Comparison of ENCODE assay signal across 33 cellular contexts in the genomic region with DNA sequence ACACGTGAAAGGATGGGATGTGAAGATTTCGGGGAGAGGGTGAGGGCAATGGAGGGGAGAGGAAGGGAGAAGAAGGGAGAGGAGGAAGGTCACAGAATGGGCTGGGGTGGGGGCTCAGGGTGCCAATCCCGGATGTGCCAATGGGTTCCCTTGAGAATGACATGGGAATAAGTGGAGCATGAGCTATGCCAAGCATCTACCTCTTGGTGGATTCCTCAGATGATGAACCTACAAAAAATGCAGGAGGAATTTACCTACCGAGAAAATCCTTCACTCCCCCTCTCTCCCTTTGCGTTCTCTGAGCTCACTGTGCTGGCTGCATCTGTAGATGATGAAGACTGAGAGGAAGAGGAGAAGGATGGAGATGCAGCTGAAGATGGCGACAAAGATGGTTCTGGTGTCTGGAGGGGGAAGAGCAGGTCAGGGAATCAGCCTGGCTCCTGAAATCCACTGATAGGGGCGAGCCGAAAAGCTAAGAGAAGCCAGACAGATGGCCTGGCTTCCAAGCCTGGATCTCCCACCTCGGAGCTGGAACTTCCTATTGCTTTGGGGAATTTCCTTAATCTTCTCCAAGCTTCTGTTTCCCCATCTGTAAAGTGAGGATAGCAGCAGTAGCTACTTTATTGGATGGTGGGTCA. TPM values are rescaled to one million over a fixed set of nuclear protein-coding genes. Genes with fewer than 3 reads are reported as not detected.
DNase-seq lines count a peak whose midpoint lies in the region; ATAC-seq, FAIRE-seq and TF ChIP-seq lines count a peak whose summit lies in the region.
"Had no signal": no experiment of that assay in that cellular context is flagged by ENCODE, and none has a peak within 500 bp of the region (broad histone marks: within the 10 kb centered on the region; RNA-seq: fewer than 3 reads in every experiment).

No MANE protein-coding gene starts in this region.

- H3K36me3 Mint-ChIP-seq in WTC11 (no peaks in the 10 kb centered on the region), MCF 10A (ENCODE audit: insufficient read depth, unreplicated experiment) (no peaks in the 10 kb centered on the region)
- H3K36me3 Mint-ChIP-seq: activated CD4-positive, alpha-beta memory T cell treated with anti-CD3 and anti-CD28 coated beads for 36 hours; activated naive CD8-positive, alpha-beta T cell treated with anti-CD3 and anti-CD28 coated beads, Interleukin-2, amount 10 ng/mL, durations not matched to agents 7 days and 5 days; stimulated activated effector memory CD8-positive, alpha-beta T cell treated with anti-CD3 and anti-CD28 coated beads, Interleukin-12 subunit alpha, Interleukin-12 subunit beta, amount 100 ng/mL, for 72 hours had no signal

- no peak overlapping the region for H4K5ac ChIP-seq in mesendoderm (ENCODE audit: low read length)

- H3K4me2 ChIP-seq in mesendoderm (ENCODE audit: low read length) = no peak overlapping the region
- H3K4me2 ChIP-seq: hepatocyte had no signal

- H3K27me3 ChIP-seq in HUES48 (ENCODE audit: control insufficient read depth, insufficient read depth, low read length) (no peaks in the 10 kb centered on the region; the same call in 1 of the 2 replicates), mesendoderm (ENCODE audit: insufficient read depth, low read length, poor library complexity) (no peaks in the 10 kb centered on the region), MG63 (peaks cover 33% of the 10 kb centered on the region), upper lobe of left lung (no peaks in the 10 kb centered on the region)
- H3K27me3 ChIP-seq: foreskin keratinocyte, hepatocyte had no signal

- ATAC-seq in WTC11 (no peak), GM19455 (IDR thresholded peaks at IDR 0.05; ENCODE audit: unreplicated experiment) (no peak), upper lobe of left lung (ENCODE audit: low FRiP score in 2 of 2) (no peak)
- ATAC-seq: foreskin keratinocyte; GM12878; stimulated activated effector memory CD8-positive, alpha-beta T cell treated with anti-CD3 and anti-CD28 coated beads, Interleukin-12 subunit alpha, Interleukin-12 subunit beta, amount 100 ng/mL, for 72 hours had no signal

- peaks cover 28% of the 10 kb centered on the region for H3K4me1 Mint-ChIP-seq in WTC11
- no peaks in the 10 kb centered on the region for H3K4me1 Mint-ChIP-seq in MCF 10A (ENCODE audit: insufficient read depth, unreplicated experiment)
- H3K4me1 Mint-ChIP-seq: activated B cell treated with CpG ODN at 0.5 μM for 24 hours; activated naive CD8-positive, alpha-beta T cell treated with anti-CD3 and anti-CD28 coated beads, Interleukin-2, amount 10 ng/mL, durations not matched to agents 7 days and 5 days; stimulated activated effector memory CD8-positive, alpha-beta T cell treated with anti-CD3 and anti-CD28 coated beads, Interleukin-12 subunit alpha, Interleukin-12 subunit beta, amount 100 ng/mL, for 72 hours had no signal

- peak overlapping the region; percentile 72 for H3K27ac ChIP-seq in HUES48 (ENCODE audit: low read depth, low read length)
- peak overlapping the region; percentile 12 for H3K27ac ChIP-seq in mesendoderm (ENCODE audit: low read depth, low read length)
- H3K27ac ChIP-seq in upper lobe of left lung = no peak overlapping the region
- H3K27ac ChIP-seq: foreskin keratinocyte, hepatocyte, SJCRH30, skin epidermis had no signal

- H3K9ac ChIP-seq in HUES48 (ENCODE audit: low read depth, low read length) = no peak overlapping the region
- no peak overlapping the region for H3K9ac ChIP-seq in mesendoderm (ENCODE audit: low read length)

- TF ChIP-seq EP300 in upper lobe of left lung (IDR thresholded peaks at IDR 0.05) = no peak

- H3K27me3 Mint-ChIP-seq in WTC11 (ENCODE audit: low read depth) (peaks cover 21% of the 10 kb centered on the region), MCF 10A (ENCODE audit: insufficient read depth, unreplicated experiment) (peaks cover 24% of the 10 kb centered on the region)
- H3K27me3 Mint-ChIP-seq: activated naive CD8-positive, alpha-beta T cell treated with anti-CD3 and anti-CD28 coated beads, Interleukin-2, amount 10 ng/mL, durations not matched to agents 7 days and 5 days had no signal

- H3K79me1 ChIP-seq in mesendoderm (ENCODE audit: low read length) = no peaks in the 10 kb centered on the region

- H3K4me3 ChIP-seq in HUES48 (ENCODE audit: low read depth, low read length) (no peak overlapping the region), mesendoderm (ENCODE audit: low read length) (no peak overlapping the region), MG63 (no peak overlapping the region), upper lobe of left lung (no peak overlapping the region)
- H3K4me3 ChIP-seq: GM12878, hepatocyte, SJCRH30, skin epidermis had no signal

- H3K18ac ChIP-seq in mesendoderm (ENCODE audit: low read length) = no peak overlapping the region

- H2AK5ac ChIP-seq in mesendoderm (ENCODE audit: low read length) = no peak overlapping the region

- H3K4me1 ChIP-seq in HUES48 (ENCODE audit: control insufficient read depth, insufficient read depth, low read length) = 0 out of 2 replicates have a peak, but pooled peaks cover 6% of the 10 kb centered on the region
- no peaks in the 10 kb centered on the region for H3K4me1 ChIP-seq in mesendoderm (ENCODE audit: control insufficient read depth, low read depth, low read length)
- peaks cover 0 to under 1% (median 0%) of the 10 kb centered on the region in 4 donors for H3K4me1 ChIP-seq in upper lobe of left lung
- H3K4me1 ChIP-seq: foreskin keratinocyte, SJCRH30 had no signal

- TF ChIP-seq POLR2A in upper lobe of left lung (IDR thresholded peaks at IDR 0.05) = no peak

- no peak overlapping the region for H3K4me3 Mint-ChIP-seq in WTC11
- no peak overlapping the region for H3K4me3 Mint-ChIP-seq in MCF 10A (ENCODE audit: unreplicated experiment)
- H3K4me3 Mint-ChIP-seq: activated B cell treated with CpG ODN at 0.5 μM for 24 hours; activated CD4-positive, alpha-beta memory T cell treated with anti-CD3 and anti-CD28 coated beads for 36 hours; activated naive CD8-positive, alpha-beta T cell treated with anti-CD3 and anti-CD28 coated beads, Interleukin-2, amount 10 ng/mL, durations not matched to agents 7 days and 5 days; CD4-positive, alpha-beta T cell; stimulated activated effector memory CD8-positive, alpha-beta T cell treated with anti-CD3 and anti-CD28 coated beads, Interleukin-12 subunit alpha, Interleukin-12 subunit beta, amount 100 ng/mL, for 72 hours had no signal

- peak; percentile 97 for FAIRE-seq in G401.6 (lab: Jason Lieb, UNC)
- FAIRE-seq: GM12878, GM19239, keratinocyte had no signal

- H3K36me3 ChIP-seq in HUES48 (ENCODE audit: control insufficient read depth, insufficient read depth, low read length) = no peaks in the 10 kb centered on the region
- H3K36me3 ChIP-seq in mesendoderm (ENCODE audit: control insufficient read depth, insufficient read depth, low read length) = no peaks in the 10 kb centered on the region
- H3K36me3 ChIP-seq in MG63 = no peaks in the 10 kb centered on the region
- no peaks in the 10 kb centered on the region for H3K36me3 ChIP-seq in upper lobe of left lung
- H3K36me3 ChIP-seq: SJCRH30 had no signal

- H3K56ac ChIP-seq in mesendoderm (ENCODE audit: low read length) = peak overlapping the region; percentile 22

- DNase-seq in WTC11 (ENCODE audit: low spot score) (no peak), mesendoderm (peak; percentile 94), MG63 (no peak), MCF 10A (ENCODE audit: unreplicated experiment) (no peak), upper lobe of left lung (no peak)
- DNase-seq: activated B cell treated with CpG ODN at 0.5 μM for 24 hours; activated CD4-positive, alpha-beta memory T cell treated with anti-CD3 and anti-CD28 coated beads for 36 hours; activated naive CD8-positive, alpha-beta T cell treated with anti-CD3 and anti-CD28 coated beads, Interleukin-2, amount 10 ng/mL, durations not matched to agents 7 days and 5 days; CD4-positive, alpha-beta T cell; DMS153; GOT3; Karpas-422; NCI-H1048; NCI-H1930; NCI-H2227 treated with DMSO at 0.1 percent for 48 hours; NCI-H748 treated with DMSO at 0.1 percent for 48 hours; SJCRH30; stimulated activated CD4-positive, alpha-beta T cell treated with anti-CD3 and anti-CD28 coated beads, Interleukin-2, amount 100 ng/mL, for 24 hours; T-helper 2 cell had no signal

- no peak overlapping the region for H2BK120ac ChIP-seq in mesendoderm (ENCODE audit: low read depth, low read length)

- H3K9me3 ChIP-seq in HUES48 (ENCODE audit: control insufficient read depth, insufficient read depth, low read length) = no peaks in the 10 kb centered on the region
- H3K9me3 ChIP-seq in MG63 = no peaks in the 10 kb centered on the region
- no peaks in the 10 kb centered on the region for H3K9me3 ChIP-seq in upper lobe of left lung
- H3K9me3 ChIP-seq: SJCRH30 had no signal

- H3K4ac ChIP-seq in mesendoderm (ENCODE audit: low read depth, low read length) = no peak overlapping the region

- CTCF ChIA-PET in WTC11 (lab: Charles Lee) = interaction anchor here (0.6 to 4.3 kb wide), 10 partner anchors 10 to 249 kb away, joined by 3 to 21 read pairs (median 4); a partner anchor contains a TSS
- CTCF ChIA-PET in MCF 10A (lab: Yijun Ruan, JAX) = interaction anchor here (0.5 to 3.0 kb wide), 9 partner anchors 11 to 1672 kb away, joined by 3 to 17 read pairs (median 4); no protein-coding TSS in a partner anchor

- no peak for TF ChIP-seq CTCF in WTC11 (IDR thresholded peaks at IDR 0.05)
- no peak for TF ChIP-seq CTCF in MCF 10A (IDR thresholded peaks at IDR 0.05; ENCODE audit: unreplicated experiment)
- TF ChIP-seq CTCF in upper lobe of left lung (IDR thresholded peaks at IDR 0.05) = no peak

- H2BK15ac ChIP-seq in mesendoderm (replicated peaks; ENCODE audit: low read depth) = no peak overlapping the region

- no peak overlapping the region for H2BK5ac ChIP-seq in mesendoderm (ENCODE audit: low read length)

- peaks cover 5% of the 10 kb centered on the region for H3K9me3 Mint-ChIP-seq in WTC11
- H3K9me3 Mint-ChIP-seq in MCF 10A (ENCODE audit: unreplicated experiment) = no peaks in the 10 kb centered on the region
- H3K9me3 Mint-ChIP-seq: activated B cell treated with CpG ODN at 0.5 μM for 24 hours; activated CD4-positive, alpha-beta memory T cell treated with anti-CD3 and anti-CD28 coated beads for 36 hours; activated naive CD8-positive, alpha-beta T cell treated with anti-CD3 and anti-CD28 coated beads, Interleukin-2, amount 10 ng/mL, durations not matched to agents 7 days and 5 days; CD4-positive, alpha-beta T cell; stimulated activated effector memory CD8-positive, alpha-beta T cell treated with anti-CD3 and anti-CD28 coated beads, Interleukin-12 subunit alpha, Interleukin-12 subunit beta, amount 100 ng/mL, for 72 hours had no signal

- WGBS in mesendoderm (ENCODE audit: extremely low coverage, insufficient coverage, low lambda C conversion rate) = 100% methylated on average over 2 of the region's 9 CpGs
- 60 to 71% methylated on average over 9 of the region's 9 CpGs for WGBS in upper lobe of left lung, 2 donors

- intact Hi-C loops in MCF 10A (cut with micrococcal nuclease) = no loop called here

- H3K27ac Mint-ChIP-seq in WTC11 (0 out of 2 replicates have a peak overlapping the region, but pooled peaks have one; percentile 28), MCF 10A (ENCODE audit: low read depth, unreplicated experiment) (no peak overlapping the region)
- H3K27ac Mint-ChIP-seq: activated B cell treated with CpG ODN at 0.5 μM for 24 hours; activated CD4-positive, alpha-beta memory T cell treated with anti-CD3 and anti-CD28 coated beads for 36 hours; activated naive CD8-positive, alpha-beta T cell treated with anti-CD3 and anti-CD28 coated beads, Interleukin-2, amount 10 ng/mL, durations not matched to agents 7 days and 5 days; CD4-positive, alpha-beta T cell; stimulated activated effector memory CD8-positive, alpha-beta T cell treated with anti-CD3 and anti-CD28 coated beads, Interleukin-12 subunit alpha, Interleukin-12 subunit beta, amount 100 ng/mL, for 72 hours had no signal

- BruUV-seq in MCF 10A (replicated peaks; lab: Mats Ljungman, UMichigan) = no TSS peak

- POLR2A ChIA-PET in WTC11 (lab: Charles Lee) (interaction anchor here (0.6 kb wide), 1 partner anchor 17 kb away, joined by 4 read pairs; no protein-coding TSS in a partner anchor), MCF 10A (lab: Yijun Ruan, JAX) (interaction anchor here (0.8 kb wide), 1 partner anchor 824 kb away, joined by 3 read pairs; no protein-coding TSS in a partner anchor)

- H4K8ac ChIP-seq in mesendoderm (ENCODE audit: low read depth, low read length) = no peak overlapping the region

- H3K79me2 ChIP-seq in mesendoderm (ENCODE audit: control insufficient read depth, insufficient read depth, low read length) = no peaks in the 10 kb centered on the region
- H3K79me2 ChIP-seq: hepatocyte had no signal

- no peak overlapping the region for H3K23ac ChIP-seq in mesendoderm (ENCODE audit: low read length)

RNA-seq across cellular contexts. Expression of a gene that starts 21.6 kb away (rescaled TPM):
- total RNA-seq in WTC11 (2021) (not detected in 3 replicates), MCF 10A (2022) (not detected in 2 replicates), upper lobe of left lung (1 to 10 TPM in 3 of 6 donors, not detected in 3; 1.2 to 3.0 (median 1.7) TPM)
- 1.4 TPM for polyA plus RNA-seq in mesendoderm (2013, experiment 1 of 2)
- 1.7 TPM for polyA plus RNA-seq in mesendoderm (2013, experiment 2 of 2)
- total RNA-seq in MG63 (2014; rRNA removed; shearing (Covaris generic); ENCODE audit: low replicate concordance) = not detected in 2 replicates
- total RNA-seq: activated B cell treated with CpG ODN at 0.5 μM for 24 hours; activated CD4-positive, alpha-beta memory T cell treated with anti-CD3 and anti-CD28 coated beads for 36 hours; activated naive CD8-positive, alpha-beta T cell treated with anti-CD3 and anti-CD28 coated beads, Interleukin-2, amount 10 ng/mL, durations not matched to agents 7 days and 5 days; CD4-positive, alpha-beta T cell; chondrocyte; foreskin keratinocyte; GM12878; hepatocyte; lung microvascular endothelial cell; pulmonary artery endothelial cell; SJCRH30 had no signal
- polyA plus RNA-seq: foreskin keratinocyte, GM12878, hepatocyte, keratinocyte had no signal

RNA-seq across cellular contexts. Expression of a gene that starts 39.1 kb away (rescaled TPM):
- total RNA-seq in WTC11 (2021) = not detected in 3 replicates
- polyA plus RNA-seq in mesendoderm (2013, experiment 1 of 2) = not detected
- not detected for polyA plus RNA-seq in mesendoderm (2013, experiment 2 of 2)
- total RNA-seq in MG63 (2014; rRNA removed; shearing (Covaris generic); ENCODE audit: low replicate concordance) = not detected in 2 replicates
- not detected in 2 replicates for total RNA-seq in MCF 10A (2022)
- not detected for total RNA-seq in upper lobe of left lung
- total RNA-seq: activated B cell treated with CpG ODN at 0.5 μM for 24 hours; activated CD4-positive, alpha-beta memory T cell treated with anti-CD3 and anti-CD28 coated beads for 36 hours; activated naive CD8-positive, alpha-beta T cell treated with anti-CD3 and anti-CD28 coated beads, Interleukin-2, amount 10 ng/mL, durations not matched to agents 7 days and 5 days; CD4-positive, alpha-beta T cell; chondrocyte; epithelial cell of proximal tubule; foreskin keratinocyte; GM12878; hepatocyte; lung microvascular endothelial cell; pulmonary artery endothelial cell; SJCRH30 had no signal
- polyA plus RNA-seq: foreskin keratinocyte, GM12878, hepatocyte, keratinocyte had no signal

RNA-seq across cellular contexts. Expression of a gene that starts 50.7 kb away (rescaled TPM):
- total RNA-seq in WTC11 (2021) (2.5 to 3.3 TPM (median 2.5 TPM) in 3 replicates), MCF 10A (2022) (not detected in 2 replicates), upper lobe of left lung (10 to 100 TPM in 1 of 6 donors, 1 to 10 TPM in 3, not detected in 2; 1.5 to 11.5 (median 5.6) TPM)
- 0.20 TPM for polyA plus RNA-seq in mesendoderm (2013, experiment 1 of 2)
- polyA plus RNA-seq in mesendoderm (2013, experiment 2 of 2) = 0.20 TPM
- 0.43 TPM in 1 of 2 replicates, not detected in the other for total RNA-seq in MG63 (2014; rRNA removed; shearing (Covaris generic); ENCODE audit: low replicate concordance)
- total RNA-seq: activated B cell treated with CpG ODN at 0.5 μM for 24 hours; activated CD4-positive, alpha-beta memory T cell treated with anti-CD3 and anti-CD28 coated beads for 36 hours; activated naive CD8-positive, alpha-beta T cell treated with anti-CD3 and anti-CD28 coated beads, Interleukin-2, amount 10 ng/mL, durations not matched to agents 7 days and 5 days; CD4-positive, alpha-beta T cell; chondrocyte; foreskin keratinocyte; GM12878 had no signal
- polyA plus RNA-seq: foreskin keratinocyte, hepatocyte, keratinocyte had no signal

RNA-seq across cellular contexts. Expression of a gene that starts 58.5 kb away (rescaled TPM):
- total RNA-seq in WTC11 (2021) = 1.7 to 2.7 TPM (median 2.3 TPM) in 3 replicates
- 0.29 TPM for polyA plus RNA-seq in mesendoderm (2013, experiment 1 of 2)
- polyA plus RNA-seq in mesendoderm (2013, experiment 2 of 2) = 0.28 TPM
- not detected in 2 replicates for total RNA-seq in MG63 (2014; rRNA removed; shearing (Covaris generic); ENCODE audit: low replicate concordance)
- 2.9 and 9.2 TPM in 2 replicates for total RNA-seq in MCF 10A (2022)
- 100 to 1,000 TPM in 1 of 6 donors, 10 to 100 TPM in 5; 18.5 to 119 (median 49.5) TPM for total RNA-seq in upper lobe of left lung
- total RNA-seq: epithelial cell of proximal tubule, GM12878, hepatocyte, lung microvascular endothelial cell had no signal

Comparison
In these comparisons a context has a peak if more than half of its experiments do, and no peak if none do; other contexts are left out.
1. H3K27ac ChIP-seq: peak in HUES48 (single experiment) and mesendoderm (single experiment); none in upper lobe of left lung (0 of 4).